14 cellular contexts compared by ENCODE assay signal in genomic region chr2:147198651-147199171, GRCh38.
DNase-seq lines count a peak whose midpoint lies in the region; ATAC-seq and TF ChIP-seq lines count a peak whose summit lies in the region.
"Had no signal": no experiment of that assay in that cellular context is flagged by ENCODE, and none has a peak within 500 bp of the region (broad histone marks: within the 10 kb centered on the region; RNA-seq: fewer than 3 reads in every experiment).

No MANE protein-coding gene starts in this region.

- H3K27me3 ChIP-seq in neuron (ENCODE audit: insufficient read depth, low read length) = no peaks in the 10 kb centered on the region

- peaks cover 52% of the 10 kb centered on the region for H3K4me1 ChIP-seq in neuron (ENCODE audit: insufficient read depth, low read length)

- no peaks in the 10 kb centered on the region for H3K36me3 ChIP-seq in neuron (ENCODE audit: insufficient read depth, low read length)

- peak overlapping the region; percentile 70 for H2AFZ ChIP-seq in neuron (ENCODE audit: low read depth, low read length)

- ATAC-seq in GM18519 (IDR thresholded peaks at IDR 0.05; ENCODE audit: low FRiP score, unreplicated experiment) (no peak), GM19463 (IDR thresholded peaks at IDR 0.05; ENCODE audit: unreplicated experiment) (no peak), HG03521 (IDR thresholded peaks at IDR 0.05; ENCODE audit: unreplicated experiment) (no peak), GM18870 (IDR thresholded peaks at IDR 0.05; ENCODE audit: unreplicated experiment) (no peak)
- ATAC-seq: stimulated activated memory B cell treated with anti-CD40 and anti-IgM and Interleukin-4, amounts not matched to agents 10 μg/mL and 1 μg/mL and 100 μg/mL, for 72 hours had no signal

- H3K4me3 ChIP-seq in astrocyte of the cerebellum (ENCODE audit: low read depth, low read length) (no peak overlapping the region), neuron (ENCODE audit: low read length) (no peak overlapping the region)

- TF ChIP-seq CTCF in astrocyte of the cerebellum (IDR thresholded peaks at IDR 0.05; ENCODE audit: low read depth, low read length, missing control alignments) = no peak

- DNase-seq in DMS 273 treated with DMSO at 0.1 percent for 48 hours (lab: John Stamatoyannopoulos, UW) (peak; percentile 75), NCI-H146 (lab: John Stamatoyannopoulos, UW) (peak; percentile 74), astrocyte of the cerebellum (ENCODE audit: low read depth) (peak; percentile 11)
- DNase-seq: activated naive CD4-positive, alpha-beta T cell treated with anti-CD3 and anti-CD28 coated beads, Interleukin-2, amount 10 ng/mL, durations not matched to agents 7 days and 5 days; GF-D8; kidney glomerular epithelial cell; SK-N-SH; stimulated activated CD4-positive, alpha-beta T cell treated with anti-CD3 and anti-CD28 coated beads, Interleukin-4, amount 100 ng/mL, for 4 hours had no signal

- in situ Hi-C loops in astrocyte of the cerebellum (cut with HindIII; ENCODE audit: low sequenced_read_pairs) = no loop called here

- H3K9me3 ChIP-seq in neuron (ENCODE audit: low read length) = no peaks in the 10 kb centered on the region
- H3K9me3 ChIP-seq: SK-N-SH had no signal

Comparison
In these comparisons a context has a peak if more than half of its experiments do, and no peak if none do; other contexts are left out.
1. DNase-seq: peak in every context shown above with its lines; median percentile 75 in DMS 273 treated with DMSO at 0.1 percent for 48 hours; 74 in NCI-H146; 11 in astrocyte of the cerebellum.